In genomic region chr10:119567978-119568377, GRCh38 we compare ENCODE assay signal across 1 cellular context.
TF ChIP-seq lines count a peak whose summit lies in the region.

No MANE protein-coding gene starts in this region.

TF ChIP-seq in GM23338, 12 proteins besides CTCF, POLR2A, EP300 and RAD21 (continued from another document):
- no peak for TF ChIP-seq NANOG (IDR thresholded peaks at IDR 0.05; ENCODE audit: borderline replicate concordance)
TF ChIP-seq in GM23338: peak in this region for 0.
